Comparison of ENCODE assay signal across 9 cellular contexts in the genomic region with DNA sequence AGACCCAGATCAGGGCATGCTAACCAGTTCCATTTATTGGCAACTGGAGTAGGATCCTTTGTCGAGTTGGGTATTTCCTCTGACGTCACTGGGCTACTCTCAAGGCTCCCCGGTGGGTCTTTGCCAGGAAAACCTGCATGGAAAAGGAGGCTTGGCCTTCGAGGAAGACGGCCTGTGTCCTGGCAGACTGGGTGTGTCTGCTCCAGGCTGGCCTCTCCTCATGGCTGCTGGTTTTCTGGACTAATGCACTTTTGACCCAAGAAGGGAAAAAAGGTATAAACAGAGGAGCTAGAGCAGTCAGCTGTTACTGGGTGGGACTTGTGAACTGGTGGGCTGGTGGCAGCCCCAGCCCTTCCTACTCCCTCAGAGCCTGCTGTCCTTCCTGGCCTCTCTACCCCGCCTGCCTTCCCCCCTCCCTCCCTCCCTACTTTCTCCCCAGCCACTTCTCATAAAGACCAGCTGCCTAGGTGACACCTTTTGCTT.
A peak's percentile ranks its signal among the peaks of the same experiment; 100 is the strongest.
DNase-seq lines count a peak whose midpoint lies in the region; ATAC-seq and TF ChIP-seq lines count a peak whose summit lies in the region.
"Had no signal": no experiment of that assay in that cellular context is flagged by ENCODE, and none has a peak within 500 bp of the region (broad histone marks: within the 10 kb centered on the region; RNA-seq: fewer than 3 reads in every experiment).

No MANE protein-coding gene starts in this region.

- CTCF ChIA-PET in activated naive CD4-positive, alpha-beta T cell treated with anti-CD3 and anti-CD28 coated beads, Interleukin-2, amount 10 ng/mL, durations not matched to agents 7 days and 5 days (lab: Charles Lee) = interaction anchor here (0.6 kb wide), 1 partner anchor 72 kb away, joined by 3 read pairs; no protein-coding TSS in a partner anchor
- CTCF ChIA-PET in activated CD8-positive, alpha-beta T cell treated with anti-CD3 and anti-CD28 coated beads for 36 hours (lab: Charles Lee) = no interaction called here

- POLR2A ChIA-PET in activated CD8-positive, alpha-beta T cell treated with anti-CD3 and anti-CD28 coated beads for 36 hours (lab: Charles Lee) = no interaction called here

- peaks cover 16% of the 10 kb centered on the region for H3K4me1 Mint-ChIP-seq in chondrocyte (ENCODE audit: low read depth)
- peaks cover 19% of the 10 kb centered on the region for H3K4me1 Mint-ChIP-seq in activated naive CD4-positive, alpha-beta T cell treated with anti-CD3 and anti-CD28 coated beads, Interleukin-2, amount 10 ng/mL, durations not matched to agents 7 days and 5 days
- H3K4me1 Mint-ChIP-seq in activated CD8-positive, alpha-beta T cell treated with anti-CD3 and anti-CD28 coated beads for 36 hours (ENCODE audit: low read depth) = peaks cover 8% of the 10 kb centered on the region

- no peaks in the 10 kb centered on the region for H3K9me3 Mint-ChIP-seq in chondrocyte (ENCODE audit: low read depth)
- H3K9me3 Mint-ChIP-seq in activated naive CD4-positive, alpha-beta T cell treated with anti-CD3 and anti-CD28 coated beads, Interleukin-2, amount 10 ng/mL, durations not matched to agents 7 days and 5 days = peaks cover 4% of the 10 kb centered on the region
- no peaks in the 10 kb centered on the region for H3K9me3 Mint-ChIP-seq in activated CD8-positive, alpha-beta T cell treated with anti-CD3 and anti-CD28 coated beads for 36 hours

- H3K36me3 Mint-ChIP-seq in chondrocyte (ENCODE audit: low read depth) = peaks cover 2% of the 10 kb centered on the region
- no peaks in the 10 kb centered on the region for H3K36me3 Mint-ChIP-seq in activated naive CD4-positive, alpha-beta T cell treated with anti-CD3 and anti-CD28 coated beads, Interleukin-2, amount 10 ng/mL, durations not matched to agents 7 days and 5 days
- no peaks in the 10 kb centered on the region for H3K36me3 Mint-ChIP-seq in activated CD8-positive, alpha-beta T cell treated with anti-CD3 and anti-CD28 coated beads for 36 hours (ENCODE audit: low read depth)

- no peak overlapping the region for H3K4me3 Mint-ChIP-seq in chondrocyte (ENCODE audit: unreplicated experiment)
- H3K4me3 Mint-ChIP-seq in activated naive CD4-positive, alpha-beta T cell treated with anti-CD3 and anti-CD28 coated beads, Interleukin-2, amount 10 ng/mL, durations not matched to agents 7 days and 5 days = no peak overlapping the region
- H3K4me3 Mint-ChIP-seq in activated CD8-positive, alpha-beta T cell treated with anti-CD3 and anti-CD28 coated beads for 36 hours = no peak overlapping the region

- ATAC-seq in activated CD8-positive, alpha-beta T cell treated with anti-CD3 and anti-CD28 coated beads for 36 hours = no peak
- no peak for ATAC-seq in GM19328 (IDR thresholded peaks at IDR 0.05; ENCODE audit: unreplicated experiment)
- ATAC-seq: HCT116 had no signal

- intact Hi-C loops in activated CD8-positive, alpha-beta T cell treated with anti-CD3 and anti-CD28 coated beads for 36 hours (cut with micrococcal nuclease) = no loop called here

- peak; percentile 30 for DNase-seq in activated CD8-positive, alpha-beta memory T cell treated with anti-CD3 and anti-CD28 coated beads for 24 hours
- no peak for DNase-seq in activated CD8-positive, alpha-beta memory T cell treated with anti-CD3 and anti-CD28 coated beads, Interleukin-2, amount 50 U/mL, for 4 hours
- DNase-seq in chondrocyte (ENCODE audit: low spot score) = no peak
- DNase-seq in midbrain (lab: John Stamatoyannopoulos, UW) = peak; percentile 24
- no peak for DNase-seq in NCI-H524 treated with DMSO at 0.1 percent for 48 hours (lab: John Stamatoyannopoulos, UW)
- DNase-seq in activated naive CD4-positive, alpha-beta T cell treated with anti-CD3 and anti-CD28 coated beads, Interleukin-2, amount 10 ng/mL, durations not matched to agents 7 days and 5 days = no peak
- DNase-seq in activated CD8-positive, alpha-beta T cell treated with anti-CD3 and anti-CD28 coated beads for 36 hours = no peak

- no peaks in the 10 kb centered on the region for H3K27me3 Mint-ChIP-seq in chondrocyte (ENCODE audit: low read depth)
- peaks cover 11% of the 10 kb centered on the region for H3K27me3 Mint-ChIP-seq in activated naive CD4-positive, alpha-beta T cell treated with anti-CD3 and anti-CD28 coated beads, Interleukin-2, amount 10 ng/mL, durations not matched to agents 7 days and 5 days
- H3K27me3 Mint-ChIP-seq in activated CD8-positive, alpha-beta T cell treated with anti-CD3 and anti-CD28 coated beads for 36 hours = no peaks in the 10 kb centered on the region

- peak overlapping the region; percentile 72 for H3K27ac Mint-ChIP-seq in chondrocyte (ENCODE audit: unreplicated experiment)
- H3K27ac Mint-ChIP-seq in activated naive CD4-positive, alpha-beta T cell treated with anti-CD3 and anti-CD28 coated beads, Interleukin-2, amount 10 ng/mL, durations not matched to agents 7 days and 5 days = no peak overlapping the region
- no peak overlapping the region for H3K27ac Mint-ChIP-seq in activated CD8-positive, alpha-beta T cell treated with anti-CD3 and anti-CD28 coated beads for 36 hours

- no peak for TF ChIP-seq CTCF in chondrocyte (IDR thresholded peaks at IDR 0.05)
- no peak for TF ChIP-seq CTCF in activated CD8-positive, alpha-beta T cell treated with anti-CD3 and anti-CD28 coated beads for 36 hours (IDR thresholded peaks at IDR 0.05)

Comparison
In these comparisons a context has a peak if more than half of its experiments do, and no peak if none do; other contexts are left out.
1. DNase-seq: peak in activated CD8-positive, alpha-beta memory T cell treated with anti-CD3 and anti-CD28 coated beads for 24 hours (single experiment) and midbrain (single experiment); none in activated CD8-positive, alpha-beta memory T cell treated with anti-CD3 and anti-CD28 coated beads, Interleukin-2, amount 50 U/mL, for 4 hours (single experiment), chondrocyte (single experiment), NCI-H524 treated with DMSO at 0.1 percent for 48 hours (single experiment), activated naive CD4-positive, alpha-beta T cell treated with anti-CD3 and anti-CD28 coated beads, Interleukin-2, amount 10 ng/mL, durations not matched to agents 7 days and 5 days (single experiment) and activated CD8-positive, alpha-beta T cell treated with anti-CD3 and anti-CD28 coated beads for 36 hours (single experiment).